In genomic region chr5:76544268-76544926, GRCh38 we compare ENCODE assay signal across 9 cellular contexts.
DNase-seq lines count a peak whose midpoint lies in the region; ATAC-seq, FAIRE-seq and TF ChIP-seq lines count a peak whose summit lies in the region.
"Had no signal": no experiment of that assay in that cellular context is flagged by ENCODE, and none has a peak within 500 bp of the region (broad histone marks: within the 10 kb centered on the region; RNA-seq: fewer than 3 reads in every experiment).

No MANE protein-coding gene starts in this region.

- H3K79me2 ChIP-seq in KMS-11 (ENCODE audit: insufficient read depth, low read depth) (peaks cover 91% of the 10 kb centered on the region), H1 (ENCODE audit: control insufficient read depth in 1 of 2, insufficient read depth in 2 of 2, low read length in 2 of 2) (peaks cover 0 to 19% of the 10 kb centered on the region in 2 experiments; a peak in 2 of 4 replicates), parathyroid adenoma (peaks cover 30% of the 10 kb centered on the region)

- H3K56ac ChIP-seq in H1 (replicated peaks; ENCODE audit: insufficient read length, low read depth, low read length): no peak overlapping the region

- no peak for FAIRE-seq in H1 (lab: Jason Lieb, UNC)
- FAIRE-seq: A204.1 had no signal

- no peaks in the 10 kb centered on the region for H3K23me2 ChIP-seq in H1 (ENCODE audit: low read depth, low read length)

- TF ChIP-seq EP300 in H1 (IDR thresholded peaks at IDR 0.05; ENCODE audit: borderline replicate concordance in 1 of 2, low read depth in 2 of 2, low read length in 2 of 2): no peak

- no peak overlapping the region for H4K91ac ChIP-seq in H1 (replicated peaks; ENCODE audit: insufficient read length, low read length)

- no peak overlapping the region for H3K18ac ChIP-seq in H1 (ENCODE audit: extremely low read depth, low read length)

- H3K4me3 ChIP-seq in KMS-11 (IDR thresholded peaks at IDR 0.05; ENCODE audit: insufficient read depth, low read depth, low read length) (no peak overlapping the region), H1 (ENCODE audit: extremely low read depth in 1 of 4, insufficient read depth in 2 of 4, low read depth in 3 of 4, low read length in 4 of 4) (no peak overlapping the region), parathyroid adenoma (ENCODE audit: low read depth, low read length) (no peak overlapping the region)

- 40% methylated on average over 4 of the region's 4 CpGs; no CpG with 5 or more reads in 1 of the 2 experiments for WGBS in H1 (ENCODE audit: extremely low coverage in 1 of 2, insufficient coverage in 1 of 2, insufficient read length in 1 of 2, insufficient replicate concordance in 2 of 2, low coverage in 1 of 2, low lambda C conversion rate in 2 of 2, missing lambda C conversion rate in 1 of 2), 2 experiments

- POLR2A ChIA-PET in H1 (lab: Charles Lee; ENCODE audit: partially characterized antibody): interaction anchor here (0.6 to 2.2 kb wide), 2 partner anchors 22 to 140 kb away, joined by 3 to 9 read pairs; partner anchors contain the start of gene IQGAP2

- no peak for TF ChIP-seq POLR2A in H1 (IDR thresholded peaks at IDR 0.05; ENCODE audit: control extremely low read depth in 1 of 2, low read depth in 2 of 2, low read length in 2 of 2)

- peak overlapping the region; percentile 5; the same call in 1 of the 2 replicates for H3K27ac ChIP-seq in KMS-11
- H3K27ac ChIP-seq in H1 (ENCODE audit: low read depth, low read length): no peak overlapping the region
- no peak overlapping the region for H3K27ac ChIP-seq in parathyroid adenoma

- CTCF ChIA-PET in H1 (lab: Charles Lee; ENCODE audit: partially characterized antibody): interaction anchor here (0.8 to 3.6 kb wide), 26 partner anchors 10 to 404 kb away, joined by 3 to 31 read pairs (median 4); partner anchors contain the start of gene IQGAP2

- H2BK12ac ChIP-seq in H1 (ENCODE audit: low read depth, low read length): no peak overlapping the region

- H3K27me3 ChIP-seq in KMS-11 (ENCODE audit: insufficient read depth, low read depth) (no peaks in the 10 kb centered on the region), H1 (replicated peaks in 1 of 4; ENCODE audit: control insufficient read depth in 3 of 4, extremely low read depth in 1 of 4, insufficient read depth in 3 of 4, low read length in 3 of 4) (no peaks in the 10 kb centered on the region), parathyroid adenoma (ENCODE audit: control insufficient read depth, insufficient read depth, low read length) (no peaks in the 10 kb centered on the region)

- no peak overlapping the region for H3K9ac ChIP-seq in KMS-11
- no peak overlapping the region for H3K9ac ChIP-seq in H1 (replicated peaks in 1 of 4; ENCODE audit: extremely low read depth in 1 of 4, low read depth in 3 of 4, low read length in 3 of 4)
- H3K9ac ChIP-seq in parathyroid adenoma: no peak overlapping the region

- H3K79me1 ChIP-seq in H1 (ENCODE audit: low read depth, low read length): no peaks in the 10 kb centered on the region; the same call in 1 of the 2 replicates

- H2BK20ac ChIP-seq in H1 (ENCODE audit: low read length): no peak overlapping the region

- H3K14ac ChIP-seq in H1 (ENCODE audit: insufficient read length): no peak overlapping the region

- DNase-seq in DMS 273 (lab: John Stamatoyannopoulos, UW; ENCODE audit: unreplicated experiment): peak; percentile 62
- no peak for DNase-seq in DMS 273 treated with DMSO at 0.1 percent for 48 hours (lab: John Stamatoyannopoulos, UW)
- DNase-seq in activated CD4-positive, alpha-beta T cell treated with anti-CD3 and anti-CD28 coated beads, Interleukin-2, amount 50 U/mL, for 24 hours (ENCODE audit: low read depth in 1 of 2, low spot score in 1 of 2): peak; percentile 32 to 57
- no peak for DNase-seq in H1 (ENCODE audit: low read depth in 1 of 2, low spot score in 2 of 2)

- H3K4me2 ChIP-seq in KMS-11: no peak overlapping the region
- no peak overlapping the region for H3K4me2 ChIP-seq in H1 (ENCODE audit: insufficient read depth in 1 of 2, low read depth in 2 of 2, low read length in 2 of 2)
- H3K4me2 ChIP-seq in parathyroid adenoma (ENCODE audit: low read length): peak overlapping the region; percentile 5

- H4K20me1 ChIP-seq in KMS-11 (ENCODE audit: insufficient read depth) (no peaks in the 10 kb centered on the region), H1 (replicated peaks in 1 of 2; ENCODE audit: control insufficient read depth in 1 of 2, insufficient read depth in 2 of 2, low read length in 2 of 2) (no peaks in the 10 kb centered on the region)

- H3K23ac ChIP-seq in H1 (ENCODE audit: insufficient read length): no peak overlapping the region

- H3K9me3 ChIP-seq in H1 (ENCODE audit: insufficient read depth in 2 of 2, low read depth in 1 of 2, low read length in 1 of 2) (no peaks in the 10 kb centered on the region), parathyroid adenoma (ENCODE audit: control insufficient read depth, low read length) (no peaks in the 10 kb centered on the region)

- TF ChIP-seq CTCF in KMS-11 (conservative IDR thresholded peaks at IDR 0.05; ENCODE audit: low read depth, low read length) (peak; percentile 49; the same call in 1 of the 2 replicates), H1 (IDR thresholded peaks at IDR 0.05; ENCODE audit: control extremely low read depth in 1 of 3, insufficient read depth in 1 of 3, low read depth in 1 of 3, low read length in 3 of 3) (peak; percentile 82 to 84 (median 84)), parathyroid adenoma (IDR thresholded peaks at IDR 0.05) (peak; percentile 68)

- H2BK5ac ChIP-seq in H1 (ENCODE audit: low read depth, low read length): no peak overlapping the region

- no peak overlapping the region for H4K5ac ChIP-seq in H1 (ENCODE audit: insufficient read length, low read depth, low read length)

- no peak overlapping the region for H3K4ac ChIP-seq in H1 (replicated peaks; ENCODE audit: insufficient read length, low read depth, low read length)

- no peak overlapping the region for H2BK15ac ChIP-seq in H1 (ENCODE audit: low read length)

- H2BK120ac ChIP-seq in H1 (replicated peaks; ENCODE audit: low read depth, low read length): no peak overlapping the region

- peak; percentile 95 to 96 for TF ChIP-seq RAD21 in H1 (IDR thresholded peaks at IDR 0.05 in 1 of 2, conservative IDR thresholded peaks at IDR 0.05 in 1 of 2; ENCODE audit: low read depth in 2 of 2, low read length in 2 of 2)

- H2AFZ ChIP-seq in KMS-11 (ENCODE audit: low read depth) (no peak overlapping the region), H1 (ENCODE audit: low read length) (no peak overlapping the region), parathyroid adenoma (no peak overlapping the region)

- no peaks in the 10 kb centered on the region for H3K36me3 ChIP-seq in KMS-11 (ENCODE audit: insufficient read depth)
- no peaks in the 10 kb centered on the region for H3K36me3 ChIP-seq in H1 (ENCODE audit: control insufficient read depth in 2 of 4, insufficient read depth in 4 of 4, low read length in 3 of 4)
- H3K36me3 ChIP-seq in parathyroid adenoma (ENCODE audit: control insufficient read depth, insufficient read depth, low read length): no peaks in the 10 kb centered on the region

- H4K8ac ChIP-seq in H1 (ENCODE audit: extremely low read depth, insufficient read depth, low read length): no peak overlapping the region

- ATAC-seq in HG02623 (IDR thresholded peaks at IDR 0.05; ENCODE audit: unreplicated experiment): no peak
- no peak for ATAC-seq in HG02884 (IDR thresholded peaks at IDR 0.05; ENCODE audit: unreplicated experiment)

- no peak overlapping the region for H2AK5ac ChIP-seq in H1 (ENCODE audit: low read depth, low read length)

- H3K4me1 ChIP-seq in KMS-11 (ENCODE audit: low read depth, poor library complexity, severe bottlenecking) (peaks cover 86% of the 10 kb centered on the region), H1 (replicated peaks in 1 of 4; ENCODE audit: control insufficient read depth in 3 of 4, insufficient read depth in 4 of 4, low read length in 3 of 4) (peaks cover 0 to 12% (median 1%) of the 10 kb centered on the region in 4 experiments; a peak in 3 of 7 replicates), parathyroid adenoma (peaks cover 27% of the 10 kb centered on the region)

TF ChIP-seq in H1, 55 proteins besides CTCF, POLR2A, EP300 and RAD21:
- TF ChIP-seq TEAD4 (IDR thresholded peaks at IDR 0.05; ENCODE audit: low read depth, low read length) (no peak), HDAC6 (IDR thresholded peaks at IDR 0.05; ENCODE audit: low read depth, low read length) (no peak), CTBP2 (IDR thresholded peaks at IDR 0.05; ENCODE audit: borderline replicate concordance, insufficient read depth, insufficient read length, low read length) (no peak), KDM5A (IDR thresholded peaks at IDR 0.05; ENCODE audit: low read length) (no peak), USF2 (IDR thresholded peaks at IDR 0.05; ENCODE audit: low read length) (no peak), NANOG (IDR thresholded peaks at IDR 0.05; ENCODE audit: insufficient read depth, low read depth, low read length, poor library complexity, severe bottlenecking) (no peak), YY1 (IDR thresholded peaks at IDR 0.05; ENCODE audit: low read depth, low read length) (no peak), SP1 (IDR thresholded peaks at IDR 0.05; ENCODE audit: low read depth, low read length) (no peak), JUND (IDR thresholded peaks at IDR 0.05; ENCODE audit: low read length) (no peak), RNF2 (IDR thresholded peaks at IDR 0.05; ENCODE audit: borderline replicate concordance, low read depth, low read length, missing control alignments, poor library complexity, severe bottlenecking) (no peak), MAFK (IDR thresholded peaks at IDR 0.05; ENCODE audit: low read depth, low read length) (no peak), EGR1 (IDR thresholded peaks at IDR 0.05; ENCODE audit: borderline replicate concordance, low read depth, low read length) (no peak), SIX5 (IDR thresholded peaks at IDR 0.05; ENCODE audit: low read depth, low read length) (no peak), POU5F1 (IDR thresholded peaks at IDR 0.05; ENCODE audit: low read depth, low read length) (no peak), BRCA1 (IDR thresholded peaks at IDR 0.05; ENCODE audit: low read depth, low read length) (no peak), SAP30 (IDR thresholded peaks at IDR 0.05; ENCODE audit: insufficient read depth, insufficient replicate concordance, low read length) (no peak)

Comparison
In these comparisons a context has a peak if more than half of its experiments do, and no peak if none do; other contexts are left out.
1. DNase-seq: peak in DMS 273 (single experiment) and activated CD4-positive, alpha-beta T cell treated with anti-CD3 and anti-CD28 coated beads, Interleukin-2, amount 50 U/mL, for 24 hours (2 of 2); none in DMS 273 treated with DMSO at 0.1 percent for 48 hours (single experiment) and H1 (0 of 2).
2. Peak in every context shown above with its lines, with median percentiles within 50 percentile points of each other: CTCF ChIP-seq.